25 cellular contexts compared by ENCODE assay signal in the genomic region with DNA sequence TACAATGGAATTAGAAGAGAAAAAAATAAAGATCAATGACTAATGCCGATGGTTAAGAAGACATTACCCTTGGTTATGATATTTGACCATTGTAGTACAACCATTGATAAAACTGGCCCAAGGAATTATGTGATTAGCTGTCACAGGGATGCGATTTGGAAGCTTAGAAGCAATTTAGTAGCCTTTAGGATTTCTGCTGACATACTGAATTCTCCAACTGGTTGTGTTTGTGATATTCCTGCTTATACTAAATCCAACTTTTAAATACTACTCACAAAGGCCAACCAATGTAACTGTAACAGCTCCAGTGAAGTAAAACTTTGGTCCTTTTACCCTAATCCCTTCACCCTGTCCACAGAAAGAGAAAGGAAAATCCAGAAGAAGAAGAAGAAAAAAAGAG. TPM values are rescaled to one million over a fixed set of nuclear protein-coding genes. Genes with fewer than 3 reads are reported as not detected.
"Had no signal": no experiment of that assay in that cellular context is flagged by ENCODE, and none has a peak within 500 bp of the region (broad histone marks: within the 10 kb centered on the region; RNA-seq: fewer than 3 reads in every experiment).

No MANE protein-coding gene starts in this region.

- H3K36me3 Mint-ChIP-seq: activated CD4-positive, alpha-beta memory T cell treated with anti-CD3 and anti-CD28 coated beads for 36 hours had no signal

- ATAC-seq: activated naive CD4-positive, alpha-beta T cell treated with anti-CD3 and anti-CD28 coated beads, Interleukin-2, amount 50 U/mL, for 72 hours; activated naive CD8-positive, alpha-beta T cell treated with anti-CD3 and anti-CD28 coated beads, Interleukin-2, amount 50 U/mL, for 24 hours; activated T-cell treated with anti-CD3 and anti-CD28 coated beads, Interleukin-2, amount 50 U/mL, for 4 hours; body of pancreas had no signal

- H3K9me3 ChIP-seq: ascending aorta, body of pancreas had no signal

- H3K9me3 Mint-ChIP-seq: activated CD4-positive, alpha-beta memory T cell treated with anti-CD3 and anti-CD28 coated beads for 36 hours; activated CD4-positive, alpha-beta T cell treated with anti-CD3 and anti-CD28 coated beads, Interleukin-2, amount 10 ng/mL, durations not matched to agents 7 days and 5 days; activated naive CD4-positive, alpha-beta T cell treated with anti-CD3 and anti-CD28 coated beads, Interleukin-2, amount 50 U/mL, for 72 hours; activated T-cell treated with anti-CD3 and anti-CD28 coated beads, Interleukin-2, amount 50 U/mL, for 4 hours; central memory CD8-positive, alpha-beta T cell had no signal

- H3K27ac Mint-ChIP-seq: activated CD4-positive, alpha-beta memory T cell treated with anti-CD3 and anti-CD28 coated beads for 36 hours; activated CD4-positive, alpha-beta T cell treated with anti-CD3 and anti-CD28 coated beads, Interleukin-2, amount 10 ng/mL, durations not matched to agents 7 days and 5 days; activated naive CD4-positive, alpha-beta T cell treated with anti-CD3 and anti-CD28 coated beads, Interleukin-2, amount 50 U/mL, for 72 hours; activated naive CD8-positive, alpha-beta T cell treated with anti-CD3 and anti-CD28 coated beads, Interleukin-2, amount 50 U/mL, for 24 hours had no signal

- H3K27me3 ChIP-seq: ascending aorta, body of pancreas had no signal

- DNase-seq: activated CD4-positive, alpha-beta memory T cell treated with anti-CD3 and anti-CD28 coated beads for 36 hours; activated CD4-positive, alpha-beta T cell treated with anti-CD3 and anti-CD28 coated beads, Interleukin-2, amount 10 ng/mL, durations not matched to agents 7 days and 5 days; activated CD4-positive, CD25-positive, alpha-beta regulatory T cell; activated CD8-positive, alpha-beta memory T cell treated with anti-CD3 and anti-CD28 coated beads for 24 hours; activated effector memory CD4-positive, alpha-beta T cell treated with anti-CD3 and anti-CD28 coated beads, Interleukin-2, amount 50 U/mL, for 16 hours; activated naive CD4-positive, alpha-beta T cell treated with Interleukin-2 at 50 U/mL for 16 hours; activated naive CD8-positive, alpha-beta T cell treated with anti-CD3 and anti-CD28 coated beads, Interleukin-2, amount 50 U/mL, for 24 hours; activated T-cell treated with anti-CD3 and anti-CD28 coated beads, Interleukin-2, amount 50 U/mL, for 4 hours; amniotic stem cell; body of pancreas; Karpas-422; NCI-H1105 treated with DMSO at 0.1 percent for 48 hours; NCI-H1436 treated with DMSO at 0.1 percent for 48 hours; NCI-H187; NCI-H2081; NCI-H510A treated with DMSO at 0.1 percent for 48 hours; NCI-H69; SIG-M5; T-helper 1 cell had no signal

- H3K4me3 Mint-ChIP-seq: activated CD4-positive, alpha-beta memory T cell treated with anti-CD3 and anti-CD28 coated beads for 36 hours; activated CD4-positive, alpha-beta T cell treated with anti-CD3 and anti-CD28 coated beads, Interleukin-2, amount 10 ng/mL, durations not matched to agents 7 days and 5 days; activated naive CD8-positive, alpha-beta T cell treated with anti-CD3 and anti-CD28 coated beads, Interleukin-2, amount 50 U/mL, for 24 hours; activated T-cell treated with anti-CD3 and anti-CD28 coated beads, Interleukin-2, amount 50 U/mL, for 4 hours; central memory CD8-positive, alpha-beta T cell had no signal

- H3K4me1 ChIP-seq: ascending aorta, body of pancreas had no signal

- H3K4me3 ChIP-seq: ascending aorta, body of pancreas had no signal

- FAIRE-seq: RCC 7860 had no signal

- H3K36me3 ChIP-seq: ascending aorta had no signal

- H3K27ac ChIP-seq: ascending aorta, body of pancreas, VCaP had no signal

- H3K4me1 Mint-ChIP-seq: activated CD4-positive, alpha-beta T cell treated with anti-CD3 and anti-CD28 coated beads, Interleukin-2, amount 10 ng/mL, durations not matched to agents 7 days and 5 days; activated naive CD8-positive, alpha-beta T cell treated with anti-CD3 and anti-CD28 coated beads, Interleukin-2, amount 50 U/mL, for 24 hours; central memory CD8-positive, alpha-beta T cell had no signal

- H3K27me3 Mint-ChIP-seq: activated CD4-positive, alpha-beta memory T cell treated with anti-CD3 and anti-CD28 coated beads for 36 hours; activated CD4-positive, alpha-beta T cell treated with anti-CD3 and anti-CD28 coated beads, Interleukin-2, amount 10 ng/mL, durations not matched to agents 7 days and 5 days; activated naive CD8-positive, alpha-beta T cell treated with anti-CD3 and anti-CD28 coated beads, Interleukin-2, amount 50 U/mL, for 24 hours; central memory CD8-positive, alpha-beta T cell had no signal

RNA-seq across cellular contexts. Expression of a gene that starts 31.4 kb away (rescaled TPM):
- total RNA-seq: activated CD4-positive, alpha-beta memory T cell treated with anti-CD3 and anti-CD28 coated beads for 36 hours; T-helper 2 cell treated with Interferon-gamma antibody and Interleukin-4, amounts not matched to agents 100 ng/mL and 5 ng/mL, for 36 hours had no signal
